1 cellular context compared by ENCODE assay signal in genomic region chrX:150982786-150983525, GRCh38.
TF ChIP-seq lines count a peak whose summit lies in the region.

Gene HMGB3, plus strand, starts transcription at chrX:150983335. Its CDS starts 2,265 bp downstream, at chrX:150985600.

TF ChIP-seq in HepG2, 621 proteins besides CTCF, POLR2A, EP300 and RAD21 (continued from another document and continues in another):
- TF ChIP-seq ZNF142 (CRISPR knock-in tag; IDR thresholded peaks at IDR 0.05) (no peak), SMAD1 (CRISPR knock-in tag; IDR thresholded peaks at IDR 0.05; ENCODE audit: borderline replicate concordance, low read depth) (no peak), GTF2F1 (IDR thresholded peaks at IDR 0.05; ENCODE audit: low read length) (no peak), ZNF329 (CRISPR knock-in tag; IDR thresholded peaks at IDR 0.05; ENCODE audit: low read depth) (no peak), ZNF543 (CRISPR knock-in tag; IDR thresholded peaks at IDR 0.05) (no peak), ZNF703 (CRISPR knock-in tag; IDR thresholded peaks at IDR 0.05; ENCODE audit: borderline replicate concordance) (no peak), ZMYM3 (CRISPR knock-in tag; IDR thresholded peaks at IDR 0.05) (no peak), MAZ (IDR thresholded peaks at IDR 0.05; ENCODE audit: borderline replicate concordance, low read depth, low read length) (no peak), MAZ (CRISPR knock-in tag; IDR thresholded peaks at IDR 0.05; ENCODE audit: low read depth) (no peak), ZNF720 (CRISPR knock-in tag; IDR thresholded peaks at IDR 0.05) (no peak), HOXA3 (CRISPR knock-in tag; IDR thresholded peaks at IDR 0.05) (peak; percentile 27; the same call in 1 of the 2 replicates), CHD4 (IDR thresholded peaks at IDR 0.05; ENCODE audit: borderline replicate concordance, low read length) (no peak), GTF3A (CRISPR knock-in tag; conservative IDR thresholded peaks at IDR 0.05) (no peak), RBM22 (optimal IDR thresholded peaks at IDR 0.05; ENCODE audit: low read length) (no peak), ZSCAN29 (CRISPR knock-in tag; conservative IDR thresholded peaks at IDR 0.05) (no peak), ZNF879 (CRISPR knock-in tag; IDR thresholded peaks at IDR 0.05) (no peak), GATAD1 (CRISPR knock-in tag; IDR thresholded peaks at IDR 0.05) (no peak), ZFYVE20 (CRISPR knock-in tag; IDR thresholded peaks at IDR 0.05; ENCODE audit: borderline replicate concordance, low read depth) (no peak), ZNF761 (CRISPR knock-in tag; conservative IDR thresholded peaks at IDR 0.05) (no peak), GFI1 (CRISPR knock-in tag; IDR thresholded peaks at IDR 0.05; ENCODE audit: borderline replicate concordance) (no peak), EHMT2 (IDR thresholded peaks at IDR 0.05; ENCODE audit: borderline replicate concordance, low read depth, low read length) (no peak), GMEB1 (CRISPR knock-in tag; IDR thresholded peaks at IDR 0.05; ENCODE audit: borderline replicate concordance) (peak; percentile 45; the same call in 1 of the 2 replicates), MEIS2 (CRISPR knock-in tag; IDR thresholded peaks at IDR 0.05) (no peak), CHCHD3 (CRISPR knock-in tag; IDR thresholded peaks at IDR 0.05) (no peak), ZNF318 (CRISPR knock-in tag; IDR thresholded peaks at IDR 0.05) (no peak)
- TF ChIP-seq, protein P1, sequence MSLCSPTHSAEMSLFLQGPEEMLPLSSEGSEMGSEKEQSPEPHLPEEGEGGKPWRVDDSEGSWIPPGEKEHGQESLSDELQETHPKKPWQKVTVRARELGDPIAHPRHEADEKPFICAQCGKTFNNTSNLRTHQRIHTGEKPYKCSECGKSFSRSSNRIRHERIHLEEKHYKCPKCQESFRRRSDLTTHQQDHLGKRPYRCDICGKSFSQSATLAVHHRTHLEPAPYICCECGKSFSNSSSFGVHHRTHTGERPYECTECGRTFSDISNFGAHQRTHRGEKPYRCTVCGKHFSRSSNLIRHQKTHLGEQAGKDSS (CRISPR knock-in tag; IDR thresholded peaks at IDR 0.05; ENCODE audit: borderline replicate concordance, low read depth): no peak
- TF ChIP-seq, protein P2, sequence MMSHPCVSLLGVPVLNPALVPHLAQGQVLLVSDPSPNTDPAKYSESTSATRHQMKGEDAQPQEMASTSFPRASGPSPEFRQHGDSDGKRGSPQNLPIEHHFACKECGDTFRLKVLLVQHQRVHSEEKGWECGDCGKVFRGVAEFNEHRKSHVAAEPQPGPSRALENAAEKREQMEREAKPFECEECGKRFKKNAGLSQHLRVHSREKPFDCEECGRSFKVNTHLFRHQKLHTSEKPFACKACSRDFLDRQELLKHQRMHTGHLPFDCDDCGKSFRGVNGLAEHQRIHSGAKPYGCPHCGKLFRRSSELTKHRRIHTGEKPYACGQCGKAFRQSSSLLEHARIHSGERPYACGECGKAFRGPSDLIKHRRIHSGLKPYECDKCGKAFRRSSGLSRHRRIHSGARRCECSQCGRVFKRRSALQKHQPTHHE (CRISPR knock-in tag; IDR thresholded peaks at IDR 0.05; ENCODE audit: borderline replicate concordance): no peak
- TF ChIP-seq, protein P3, sequence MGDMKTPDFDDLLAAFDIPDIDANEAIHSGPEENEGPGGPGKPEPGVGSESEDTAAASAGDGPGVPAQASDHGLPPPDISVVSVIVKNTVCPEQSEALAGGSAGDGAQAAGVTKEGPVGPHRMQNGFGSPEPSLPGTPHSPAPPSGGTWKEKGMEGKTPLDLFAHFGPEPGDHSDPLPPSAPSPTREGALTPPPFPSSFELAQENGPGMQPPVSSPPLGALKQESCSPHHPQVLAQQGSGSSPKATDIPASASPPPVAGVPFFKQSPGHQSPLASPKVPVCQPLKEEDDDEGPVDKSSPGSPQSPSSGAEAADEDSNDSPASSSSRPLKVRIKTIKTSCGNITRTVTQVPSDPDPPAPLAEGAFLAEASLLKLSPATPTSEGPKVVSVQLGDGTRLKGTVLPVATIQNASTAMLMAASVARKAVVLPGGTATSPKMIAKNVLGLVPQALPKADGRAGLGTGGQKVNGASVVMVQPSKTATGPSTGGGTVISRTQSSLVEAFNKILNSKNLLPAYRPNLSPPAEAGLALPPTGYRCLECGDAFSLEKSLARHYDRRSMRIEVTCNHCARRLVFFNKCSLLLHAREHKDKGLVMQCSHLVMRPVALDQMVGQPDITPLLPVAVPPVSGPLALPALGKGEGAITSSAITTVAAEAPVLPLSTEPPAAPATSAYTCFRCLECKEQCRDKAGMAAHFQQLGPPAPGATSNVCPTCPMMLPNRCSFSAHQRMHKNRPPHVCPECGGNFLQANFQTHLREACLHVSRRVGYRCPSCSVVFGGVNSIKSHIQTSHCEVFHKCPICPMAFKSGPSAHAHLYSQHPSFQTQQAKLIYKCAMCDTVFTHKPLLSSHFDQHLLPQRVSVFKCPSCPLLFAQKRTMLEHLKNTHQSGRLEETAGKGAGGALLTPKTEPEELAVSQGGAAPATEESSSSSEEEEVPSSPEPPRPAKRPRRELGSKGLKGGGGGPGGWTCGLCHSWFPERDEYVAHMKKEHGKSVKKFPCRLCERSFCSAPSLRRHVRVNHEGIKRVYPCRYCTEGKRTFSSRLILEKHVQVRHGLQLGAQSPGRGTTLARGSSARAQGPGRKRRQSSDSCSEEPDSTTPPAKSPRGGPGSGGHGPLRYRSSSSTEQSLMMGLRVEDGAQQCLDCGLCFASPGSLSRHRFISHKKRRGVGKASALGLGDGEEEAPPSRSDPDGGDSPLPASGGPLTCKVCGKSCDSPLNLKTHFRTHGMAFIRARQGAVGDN (CRISPR knock-in tag; IDR thresholded peaks at IDR 0.05): peak; percentile 75
- TF ChIP-seq, protein P4, sequence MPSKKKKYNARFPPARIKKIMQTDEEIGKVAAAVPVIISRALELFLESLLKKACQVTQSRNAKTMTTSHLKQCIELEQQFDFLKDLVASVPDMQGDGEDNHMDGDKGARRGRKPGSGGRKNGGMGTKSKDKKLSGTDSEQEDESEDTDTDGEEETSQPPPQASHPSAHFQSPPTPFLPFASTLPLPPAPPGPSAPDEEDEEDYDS (CRISPR knock-in tag; IDR thresholded peaks at IDR 0.05): peak; percentile 55
- TF ChIP-seq, protein P5, sequence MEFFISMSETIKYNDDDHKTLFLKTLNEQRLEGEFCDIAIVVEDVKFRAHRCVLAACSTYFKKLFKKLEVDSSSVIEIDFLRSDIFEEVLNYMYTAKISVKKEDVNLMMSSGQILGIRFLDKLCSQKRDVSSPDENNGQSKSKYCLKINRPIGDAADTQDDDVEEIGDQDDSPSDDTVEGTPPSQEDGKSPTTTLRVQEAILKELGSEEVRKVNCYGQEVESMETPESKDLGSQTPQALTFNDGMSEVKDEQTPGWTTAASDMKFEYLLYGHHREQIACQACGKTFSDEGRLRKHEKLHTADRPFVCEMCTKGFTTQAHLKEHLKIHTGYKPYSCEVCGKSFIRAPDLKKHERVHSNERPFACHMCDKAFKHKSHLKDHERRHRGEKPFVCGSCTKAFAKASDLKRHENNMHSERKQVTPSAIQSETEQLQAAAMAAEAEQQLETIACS (CRISPR knock-in tag; IDR thresholded peaks at IDR 0.05): no peak
